ENCODE assay signal across 24 cellular contexts in genomic region chr3:55349851-55350250, GRCh38.
"Had no signal": no experiment of that assay in that cellular context is flagged by ENCODE, and none has a peak within 500 bp of the region (broad histone marks: within the 10 kb centered on the region; RNA-seq: fewer than 3 reads in every experiment).

No MANE protein-coding gene starts in this region.

- H3K36me3 ChIP-seq: colonic mucosa, esophagus muscularis mucosa, esophagus squamous epithelium, gastrocnemius medialis, gastroesophageal sphincter, heart left ventricle, heart right ventricle had no signal

- H3K4me1 ChIP-seq: colonic mucosa, esophagus muscularis mucosa, esophagus squamous epithelium, foreskin keratinocyte, gastrocnemius medialis, gastroesophageal sphincter, heart left ventricle, heart right ventricle had no signal

- DNase-seq: colonic mucosa; cortex of kidney; dermis blood vessel endothelial cell; dorsolateral prefrontal cortex; effector CD4-positive, alpha-beta T cell; effector CD8-positive, alpha-beta T cell; effector memory CD4-positive, alpha-beta T cell; effector memory CD8-positive, alpha-beta T cell; endodermal cell; erythroblast; esophagus squamous epithelium; foreskin fibroblast; foreskin keratinocyte; foreskin melanocyte; gastrocnemius medialis; glutamatergic neuron; head of caudate nucleus; heart left ventricle; heart right ventricle had no signal

- H3K27ac ChIP-seq: colonic mucosa, coronary artery, dorsolateral prefrontal cortex, epithelial cell of prostate, esophagus muscularis mucosa, esophagus squamous epithelium, foreskin keratinocyte, gastrocnemius medialis, gastroesophageal sphincter, heart left ventricle, heart right ventricle had no signal

- H3K9me3 ChIP-seq: colonic mucosa, esophagus muscularis mucosa, esophagus squamous epithelium, gastrocnemius medialis, gastroesophageal sphincter, heart left ventricle, heart right ventricle had no signal

- ATAC-seq: effector memory CD8-positive, alpha-beta T cell; esophagus mucosa; foreskin keratinocyte; gastrocnemius medialis; gastroesophageal sphincter; heart left ventricle; heart right ventricle had no signal

- H3K27me3 ChIP-seq: colonic mucosa, dorsolateral prefrontal cortex, esophagus muscularis mucosa, gastrocnemius medialis, gastroesophageal sphincter, heart left ventricle, heart right ventricle had no signal

- H3K4me3 ChIP-seq: colonic mucosa, coronary artery, dorsolateral prefrontal cortex, esophagus muscularis mucosa, esophagus squamous epithelium, gastrocnemius medialis, gastroesophageal sphincter, heart left ventricle, heart right ventricle had no signal
